In the genomic region with DNA sequence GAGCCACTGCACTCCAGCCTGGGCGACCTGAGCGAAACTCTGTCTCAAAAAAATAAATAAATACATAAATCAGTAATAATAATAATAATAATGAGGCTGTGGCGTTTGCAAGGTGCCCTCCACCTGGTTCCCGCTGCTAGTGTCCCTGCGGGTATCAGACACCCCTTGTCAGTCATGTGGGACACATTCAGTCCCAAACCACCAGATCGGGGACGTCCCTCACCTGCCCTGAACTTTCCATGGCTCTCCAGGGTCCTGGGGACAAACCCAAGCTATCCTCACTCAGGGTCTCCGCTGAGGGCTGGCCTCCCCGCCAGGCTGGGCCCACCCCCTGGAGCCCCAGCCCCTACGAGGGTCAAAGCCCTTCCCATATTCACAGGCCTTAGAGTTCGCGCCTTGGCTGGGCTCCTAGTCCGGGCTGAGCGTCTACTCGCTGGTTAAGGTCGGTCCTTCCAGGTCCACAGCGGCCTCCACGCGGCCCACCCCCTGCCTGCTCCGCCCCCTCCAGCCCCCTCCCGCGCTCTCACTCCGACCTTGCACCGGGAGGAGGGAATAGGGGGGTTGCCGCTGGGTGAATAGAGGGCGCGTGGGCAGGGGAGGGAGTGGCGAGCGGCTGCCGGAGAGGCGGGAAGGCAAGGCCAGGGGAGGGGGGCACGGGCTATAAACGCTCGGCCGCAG, we compare ENCODE assay signal across 9 cellular contexts. TPM values are rescaled to one million over a fixed set of nuclear protein-coding genes. Genes with fewer than 3 reads are reported as not detected.
DNase-seq lines count a peak whose midpoint lies in the region; ATAC-seq, FAIRE-seq and TF ChIP-seq lines count a peak whose summit lies in the region.
"Had no signal": no experiment of that assay in that cellular context is flagged by ENCODE, and none has a peak within 500 bp of the region (broad histone marks: within the 10 kb centered on the region; RNA-seq: fewer than 3 reads in every experiment).

No MANE protein-coding gene starts in this region.

- no peak for TF ChIP-seq RAD21 in HepG2 (CRISPR knock-in tag; IDR thresholded peaks at IDR 0.05)

- peaks cover 6% of the 10 kb centered on the region for H3K79me2 ChIP-seq in HepG2 (ENCODE audit: insufficient read depth, low read length)

- peak overlapping the region; percentile 52 to 96 (median 57) for H3K4me3 ChIP-seq in HepG2 (replicated peaks in 1 of 3; ENCODE audit: insufficient read depth in 1 of 3, low read depth in 2 of 3, low read length in 3 of 3)
- H3K4me3 ChIP-seq in right lobe of liver, result peak overlapping the region in 1 of 3 donors; percentile 7
- peak overlapping the region; percentile 23 for H3K4me3 ChIP-seq in mononuclear cell (ENCODE audit: low read length)
- H3K4me3 ChIP-seq in vagina, result peak overlapping the region; percentile 31 to 46

- H3K27me3 Mint-ChIP-seq in activated T-cell treated with anti-CD3 and anti-CD28 coated beads, Interleukin-2, amount 50 U/mL, for 24 hours, result peaks cover 2% of the 10 kb centered on the region

- H3K4me1 ChIP-seq in HepG2 (ENCODE audit: insufficient read depth, low read length) (peaks cover 21% of the 10 kb centered on the region), right lobe of liver (peaks cover 0 to 21% (median 0%) of the 10 kb centered on the region in 4 donors), mononuclear cell (ENCODE audit: insufficient read depth, low read length) (peaks cover 61% of the 10 kb centered on the region), vagina (peaks cover 41% of the 10 kb centered on the region)

- H3K36me3 ChIP-seq in HepG2 (replicated peaks in 1 of 2; ENCODE audit: control insufficient read depth in 1 of 2, insufficient read depth in 2 of 2, low read length in 2 of 2) (no peaks in the 10 kb centered on the region), right lobe of liver (no peaks in the 10 kb centered on the region), vagina (no peaks in the 10 kb centered on the region)

- peak overlapping the region; percentile 92 for H3K4me2 ChIP-seq in HepG2 (ENCODE audit: low read depth, low read length)

- intact Hi-C loops in HepG2 (cut with micrococcal nuclease; ENCODE audit: unreplicated experiment) (loop anchor here (2.0 to 5.0 kb wide), 2 partner anchors 54 to 149 kb away; no protein-coding TSS in a partner anchor), right lobe of liver (cut with DNase I) (loop anchor here (5.0 kb wide), 3 partner anchors 49 to 149 kb away; no protein-coding TSS in a partner anchor), vagina (cut with DNase I) (no loop called here)

- TF ChIP-seq CTCF in HepG2 (CRISPR knock-in tag; IDR thresholded peaks at IDR 0.05), result no peak
- no peak for TF ChIP-seq CTCF in right lobe of liver (IDR thresholded peaks at IDR 0.05)
- TF ChIP-seq CTCF in vagina (IDR thresholded peaks at IDR 0.05), result no peak

- no peak for FAIRE-seq in HepG2 (lab: Jason Lieb, UNC)
- FAIRE-seq: G401.6 had no signal

- H3K27ac ChIP-seq in HepG2 (ENCODE audit: extremely low read length, insufficient read depth, low read length) (peak overlapping the region; percentile 71), right lobe of liver (no peak overlapping the region), vagina (no peak overlapping the region)

- H3K4me3 Mint-ChIP-seq in activated T-cell treated with anti-CD3 and anti-CD28 coated beads, Interleukin-2, amount 50 U/mL, for 24 hours, result peak overlapping the region; percentile 39

- no peak overlapping the region for H3K27ac Mint-ChIP-seq in activated T-cell treated with anti-CD3 and anti-CD28 coated beads, Interleukin-2, amount 50 U/mL, for 24 hours

- H3K27me3 ChIP-seq in HepG2 (ENCODE audit: control insufficient read depth in 1 of 2, insufficient read depth in 2 of 2, low read length in 2 of 2), result no peaks in the 10 kb centered on the region; a peak in 1 of 5 replicates
- H3K27me3 ChIP-seq in right lobe of liver, result peaks cover 10 to 41% of the 10 kb centered on the region in 2 donors
- peaks cover 34% of the 10 kb centered on the region for H3K27me3 ChIP-seq in mononuclear cell (ENCODE audit: insufficient read depth, low read length)
- H3K27me3 ChIP-seq in vagina, result peaks cover 25% of the 10 kb centered on the region

- POLR2A ChIA-PET in HepG2 (lab: Yijun Ruan, JAX), result interaction anchor here (1.2 kb wide), 1 partner anchor 24 kb away, joined by 4 read pairs; a partner anchor contains a TSS

- H4K20me1 ChIP-seq in HepG2 (ENCODE audit: insufficient read depth, low read length), result no peaks in the 10 kb centered on the region

- WGBS in HepG2 (ENCODE audit: low lambda C conversion rate), result 8% methylated on average over 18 of the region's 35 CpGs
- WGBS in right lobe of liver (ENCODE audit: insufficient coverage, low coverage, low lambda C conversion rate, missing lambda C conversion rate), result 27% methylated on average over 7 of the region's 35 CpGs

- H3K9me3 Mint-ChIP-seq in activated T-cell treated with anti-CD3 and anti-CD28 coated beads, Interleukin-2, amount 50 U/mL, for 24 hours, result no peaks in the 10 kb centered on the region

- TF ChIP-seq POLR2A in HepG2 (IDR thresholded peaks at IDR 0.05; ENCODE audit: insufficient read depth in 1 of 2, low read depth in 2 of 2, low read length in 2 of 2), result no peak; a peak in 1 of 4 replicates
- no peak for TF ChIP-seq POLR2A in right lobe of liver (IDR thresholded peaks at IDR 0.05)
- TF ChIP-seq POLR2A in vagina (IDR thresholded peaks at IDR 0.05), result no peak

- DNase-seq in HepG2 (ENCODE audit: low spot score) (peak; percentile 56), right lobe of liver (no peak), vagina (ENCODE audit: extremely low spot score in 2 of 2) (no peak), NCI-H446 treated with DMSO at 0.1 percent for 48 hours (lab: John Stamatoyannopoulos, UW) (no peak)
- peak; percentile 64 for DNase-seq in activated T-cell treated with anti-CD3 and anti-CD28 coated beads, Interleukin-2, amount 50 U/mL, for 24 hours

- in situ Hi-C loops in HepG2 (cut with HindIII; ENCODE audit: extremely low pct_ligation_motif_present, low pct_unique_long_range_greater_than_20kb), result loop anchor here (5.0 kb wide), 1 partner anchor 54 kb away; no protein-coding TSS in a partner anchor

- CTCF ChIA-PET in HepG2 (lab: Yijun Ruan, JAX; ENCODE audit: low intra/inter-chr PET ratio, low total read pairs), result interaction anchor here (1.1 to 2.4 kb wide), 3 partner anchors 53 to 146 kb away, joined by 3 to 14 read pairs (median 11); no protein-coding TSS in a partner anchor

- peaks cover 18% of the 10 kb centered on the region for H3K4me1 Mint-ChIP-seq in activated T-cell treated with anti-CD3 and anti-CD28 coated beads, Interleukin-2, amount 50 U/mL, for 24 hours (ENCODE audit: low read depth)

- H3K9me3 ChIP-seq in HepG2 (ENCODE audit: low read length), result no peaks in the 10 kb centered on the region
- H3K9me3 ChIP-seq in right lobe of liver, result no peaks in the 10 kb centered on the region
- no peaks in the 10 kb centered on the region for H3K9me3 ChIP-seq in mononuclear cell (ENCODE audit: low read depth, low read length)
- H3K9me3 ChIP-seq in vagina, result no peaks in the 10 kb centered on the region

- no TSS peak for BruUV-seq in HepG2 (replicated peaks; lab: Mats Ljungman, UMichigan)

- TF ChIP-seq EP300 in HepG2 (IDR thresholded peaks at IDR 0.05; ENCODE audit: low read depth in 2 of 2, low read length in 2 of 2), result no peak; a peak in 1 of 4 replicates
- TF ChIP-seq EP300 in HepG2 (CRISPR knock-in tag; IDR thresholded peaks at IDR 0.05; ENCODE audit: borderline replicate concordance), result no peak

- ATAC-seq in HepG2 (peak; percentile 66), right lobe of liver (no peak), HG03196 (IDR thresholded peaks at IDR 0.05; ENCODE audit: unreplicated experiment) (no peak), GM19324 (IDR thresholded peaks at IDR 0.05; ENCODE audit: low FRiP score, unreplicated experiment) (no peak)

- H3K9ac ChIP-seq in HepG2 (ENCODE audit: insufficient read depth, low read depth, low read length), result peak overlapping the region; percentile 73

- no peak overlapping the region for H2AFZ ChIP-seq in HepG2 (ENCODE audit: low read length)

- no peaks in the 10 kb centered on the region for H3K36me3 Mint-ChIP-seq in activated T-cell treated with anti-CD3 and anti-CD28 coated beads, Interleukin-2, amount 50 U/mL, for 24 hours (ENCODE audit: low read depth)

RNA-seq across cellular contexts. Expression of a gene that starts 0.3 kb away (rescaled TPM):
- 3.9 and 10.2 TPM in 2 replicates for total RNA-seq in HepG2 (2016; rRNA removed; fragmentation: Illumina TruSeq; extraction: Trizol)
- 4.7 and 5.1 TPM in 2 replicates for total RNA-seq in HepG2 (2016; cell fraction: cytosol; rRNA removed; fragmentation: Illumina TruSeq; extraction: Trizol; ENCODE audit: low read depth)
- total RNA-seq in HepG2 (2016; cell fraction: insoluble cytoplasmic fraction; rRNA removed; fragmentation: Illumina TruSeq; extraction: Trizol), result 3.2 and 9.6 TPM in 2 replicates
- 7.1 and 8.6 TPM in 2 replicates for total RNA-seq in HepG2 (2016; cell fraction: membrane; rRNA removed; fragmentation: Illumina TruSeq; extraction: Trizol)
- 8.2 and 8.4 TPM in 2 replicates for total RNA-seq in HepG2 (2016; cell fraction: nucleus; rRNA removed; fragmentation: Illumina TruSeq; extraction: Trizol)
- 1.1 and 1.5 TPM in 2 replicates for polyA plus RNA-seq in HepG2 (2011; rRNA removed)
- 1.6 and 3.0 TPM in 2 replicates for polyA plus RNA-seq in HepG2 (2011; cell fraction: cytosol; rRNA removed)
- 10.4 and 11.9 TPM in 2 replicates for polyA plus RNA-seq in HepG2 (2011; cell fraction: nucleus; rRNA removed)
- polyA plus RNA-seq in HepG2 (2012), result 2.8 and 4.0 TPM in 2 replicates
- 3.6 and 4.4 TPM in 2 replicates for polyA plus RNA-seq in HepG2 (2016; cell fraction: cytosol; fragmentation: Illumina TruSeq; extraction: Trizol; ENCODE audit: low read depth)
- polyA plus RNA-seq in HepG2 (2016; cell fraction: insoluble cytoplasmic fraction; fragmentation: Illumina TruSeq; extraction: Trizol; ENCODE audit: low read depth), result 4.2 and 5.9 TPM in 2 replicates
- polyA plus RNA-seq in HepG2 (2016; cell fraction: membrane; fragmentation: Illumina TruSeq; extraction: Trizol; ENCODE audit: low read depth), result 4.5 and 6.0 TPM in 2 replicates
- polyA plus RNA-seq in HepG2 (2016; cell fraction: nucleus; fragmentation: Illumina TruSeq; extraction: Trizol; ENCODE audit: insufficient read depth, low read depth), result 15.3 and 19.1 TPM in 2 replicates
- polyA minus RNA-seq in HepG2 (2011; rRNA and poly(A)+ RNA removed; ENCODE audit: low replicate concordance), result 5.9 TPM in 1 of 2 replicates, not detected in the other
- polyA minus RNA-seq in HepG2 (2011; cell fraction: cytosol; rRNA and poly(A)+ RNA removed), result 2.4 and 3.7 TPM in 2 replicates
- 0.50 and 0.77 TPM in 2 replicates for polyA minus RNA-seq in HepG2 (2011; cell fraction: nucleus; rRNA and poly(A)+ RNA removed)
- total RNA-seq in right lobe of liver, result under 1 TPM in 1 of 6 experiments, not detected in 5; 0.47 TPM
- total RNA-seq in mononuclear cell, result 0.10 TPM
- total RNA-seq in vagina, result not detected

RNA-seq across cellular contexts. Expression of a gene that starts 3.8 kb away (rescaled TPM):
- total RNA-seq in HepG2 (2016; rRNA removed; fragmentation: Illumina TruSeq; extraction: Trizol) (21.8 and 26.2 TPM in 2 replicates), right lobe of liver (10 to 100 TPM; 14.5 to 28.2 (median 20.5) TPM), mononuclear cell (134 TPM), vagina (41.3 TPM)
- total RNA-seq in HepG2 (2016; cell fraction: cytosol; rRNA removed; fragmentation: Illumina TruSeq; extraction: Trizol; ENCODE audit: low read depth), result 17.5 and 31.0 TPM in 2 replicates
- total RNA-seq in HepG2 (2016; cell fraction: insoluble cytoplasmic fraction; rRNA removed; fragmentation: Illumina TruSeq; extraction: Trizol), result 22.0 and 24.7 TPM in 2 replicates
- 29.7 and 34.2 TPM in 2 replicates for total RNA-seq in HepG2 (2016; cell fraction: membrane; rRNA removed; fragmentation: Illumina TruSeq; extraction: Trizol)
- total RNA-seq in HepG2 (2016; cell fraction: nucleus; rRNA removed; fragmentation: Illumina TruSeq; extraction: Trizol), result 16.4 and 18.7 TPM in 2 replicates
- 26.9 and 40.4 TPM in 2 replicates for polyA plus RNA-seq in HepG2 (2011; rRNA removed)
- polyA plus RNA-seq in HepG2 (2011; cell fraction: cytosol; rRNA removed), result 30.7 and 39.0 TPM in 2 replicates
- polyA plus RNA-seq in HepG2 (2011; cell fraction: nucleus; rRNA removed), result 57.8 and 68.0 TPM in 2 replicates
- 22.6 and 31.3 TPM in 2 replicates for polyA plus RNA-seq in HepG2 (2012)
- polyA plus RNA-seq in HepG2 (2016; cell fraction: cytosol; fragmentation: Illumina TruSeq; extraction: Trizol; ENCODE audit: low read depth), result 24.5 and 25.3 TPM in 2 replicates
- 39.3 and 43.4 TPM in 2 replicates for polyA plus RNA-seq in HepG2 (2016; cell fraction: insoluble cytoplasmic fraction; fragmentation: Illumina TruSeq; extraction: Trizol; ENCODE audit: low read depth)
- 44.4 and 45.0 TPM in 2 replicates for polyA plus RNA-seq in HepG2 (2016; cell fraction: membrane; fragmentation: Illumina TruSeq; extraction: Trizol; ENCODE audit: low read depth)
- polyA plus RNA-seq in HepG2 (2016; cell fraction: nucleus; fragmentation: Illumina TruSeq; extraction: Trizol; ENCODE audit: insufficient read depth, low read depth), result 58.7 and 76.5 TPM in 2 replicates
- 15.6 and 40.4 TPM in 2 replicates for polyA minus RNA-seq in HepG2 (2011; rRNA and poly(A)+ RNA removed; ENCODE audit: low replicate concordance)
- 11.7 and 15.6 TPM in 2 replicates for polyA minus RNA-seq in HepG2 (2011; cell fraction: cytosol; rRNA and poly(A)+ RNA removed)
- polyA minus RNA-seq in HepG2 (2011; cell fraction: nucleus; rRNA and poly(A)+ RNA removed), result 8.1 and 9.8 TPM in 2 replicates

RNA-seq across cellular contexts. Expression of a gene that starts 9.1 kb away (rescaled TPM):
- total RNA-seq in HepG2 (2016; rRNA removed; fragmentation: Illumina TruSeq; extraction: Trizol) (53.8 and 71.3 TPM in 2 replicates), right lobe of liver (1 to 10 TPM in 5 of 6 experiments, under 1 TPM in 1; 0.74 to 5.3 (median 1.9) TPM), mononuclear cell (8.0 TPM), vagina (10.3 TPM)
- 26.5 and 31.5 TPM in 2 replicates for total RNA-seq in HepG2 (2016; cell fraction: cytosol; rRNA removed; fragmentation: Illumina TruSeq; extraction: Trizol; ENCODE audit: low read depth)
- total RNA-seq in HepG2 (2016; cell fraction: insoluble cytoplasmic fraction; rRNA removed; fragmentation: Illumina TruSeq; extraction: Trizol), result 41.5 and 68.9 TPM in 2 replicates
- 56.8 and 62.2 TPM in 2 replicates for total RNA-seq in HepG2 (2016; cell fraction: membrane; rRNA removed; fragmentation: Illumina TruSeq; extraction: Trizol)
- total RNA-seq in HepG2 (2016; cell fraction: nucleus; rRNA removed; fragmentation: Illumina TruSeq; extraction: Trizol), result 35.6 and 47.1 TPM in 2 replicates
- 77.9 and 102 TPM in 2 replicates for polyA plus RNA-seq in HepG2 (2011; rRNA removed)
- 44.7 and 68.0 TPM in 2 replicates for polyA plus RNA-seq in HepG2 (2011; cell fraction: cytosol; rRNA removed)
- 150 and 160 TPM in 2 replicates for polyA plus RNA-seq in HepG2 (2011; cell fraction: nucleus; rRNA removed)
- polyA plus RNA-seq in HepG2 (2012), result 78.6 and 99.3 TPM in 2 replicates
- polyA plus RNA-seq in HepG2 (2016; cell fraction: cytosol; fragmentation: Illumina TruSeq; extraction: Trizol; ENCODE audit: low read depth), result 31.0 and 31.3 TPM in 2 replicates
- polyA plus RNA-seq in HepG2 (2016; cell fraction: insoluble cytoplasmic fraction; fragmentation: Illumina TruSeq; extraction: Trizol; ENCODE audit: low read depth), result 58.1 and 70.4 TPM in 2 replicates
- 47.1 and 58.2 TPM in 2 replicates for polyA plus RNA-seq in HepG2 (2016; cell fraction: membrane; fragmentation: Illumina TruSeq; extraction: Trizol; ENCODE audit: low read depth)
- 76.0 and 89.6 TPM in 2 replicates for polyA plus RNA-seq in HepG2 (2016; cell fraction: nucleus; fragmentation: Illumina TruSeq; extraction: Trizol; ENCODE audit: insufficient read depth, low read depth)
- 15.5 and 299 TPM in 2 replicates for polyA minus RNA-seq in HepG2 (2011; rRNA and poly(A)+ RNA removed; ENCODE audit: low replicate concordance)
- polyA minus RNA-seq in HepG2 (2011; cell fraction: cytosol; rRNA and poly(A)+ RNA removed), result 163 and 199 TPM in 2 replicates
- polyA minus RNA-seq in HepG2 (2011; cell fraction: nucleus; rRNA and poly(A)+ RNA removed), result 48.5 and 77.1 TPM in 2 replicates

RNA-seq across cellular contexts. Expression of a gene that starts 23.5 kb away (rescaled TPM):
- total RNA-seq in HepG2 (2016; rRNA removed; fragmentation: Illumina TruSeq; extraction: Trizol) (under 0.01 TPM in 1 of 2 replicates, not detected in the other), right lobe of liver (not detected), mononuclear cell (not detected), vagina (not detected)
- under 0.01 TPM in 2 replicates for total RNA-seq in HepG2 (2016; cell fraction: cytosol; rRNA removed; fragmentation: Illumina TruSeq; extraction: Trizol; ENCODE audit: low read depth)
- total RNA-seq in HepG2 (2016; cell fraction: insoluble cytoplasmic fraction; rRNA removed; fragmentation: Illumina TruSeq; extraction: Trizol), result under 0.01 TPM in 1 of 2 replicates, not detected in the other
- under 0.01 TPM in 1 of 2 replicates, not detected in the other for total RNA-seq in HepG2 (2016; cell fraction: membrane; rRNA removed; fragmentation: Illumina TruSeq; extraction: Trizol)
- total RNA-seq in HepG2 (2016; cell fraction: nucleus; rRNA removed; fragmentation: Illumina TruSeq; extraction: Trizol), result not detected in 2 replicates
- polyA plus RNA-seq in HepG2 (2011; rRNA removed), result not detected in 2 replicates
- not detected in 2 replicates for polyA plus RNA-seq in HepG2 (2011; cell fraction: cytosol; rRNA removed)
- polyA plus RNA-seq in HepG2 (2011; cell fraction: nucleus; rRNA removed), result not detected in 2 replicates
- polyA plus RNA-seq in HepG2 (2012), result not detected in 2 replicates
- not detected in 2 replicates for polyA plus RNA-seq in HepG2 (2016; cell fraction: cytosol; fragmentation: Illumina TruSeq; extraction: Trizol; ENCODE audit: low read depth)
- polyA plus RNA-seq in HepG2 (2016; cell fraction: insoluble cytoplasmic fraction; fragmentation: Illumina TruSeq; extraction: Trizol; ENCODE audit: low read depth), result not detected in 2 replicates
- polyA plus RNA-seq in HepG2 (2016; cell fraction: membrane; fragmentation: Illumina TruSeq; extraction: Trizol; ENCODE audit: low read depth), result not detected in 2 replicates
- not detected in 2 replicates for polyA plus RNA-seq in HepG2 (2016; cell fraction: nucleus; fragmentation: Illumina TruSeq; extraction: Trizol; ENCODE audit: insufficient read depth, low read depth)
- under 0.01 TPM in 1 of 2 replicates, not detected in the other for polyA minus RNA-seq in HepG2 (2011; rRNA and poly(A)+ RNA removed; ENCODE audit: low replicate concordance)
- polyA minus RNA-seq in HepG2 (2011; cell fraction: cytosol; rRNA and poly(A)+ RNA removed), result under 0.01 TPM in 1 of 2 replicates, not detected in the other
- polyA minus RNA-seq in HepG2 (2011; cell fraction: nucleus; rRNA and poly(A)+ RNA removed), result not detected in 2 replicates

RNA-seq across cellular contexts. Expression of a gene that starts 23.8 kb away (rescaled TPM):
- total RNA-seq in HepG2 (2016; rRNA removed; fragmentation: Illumina TruSeq; extraction: Trizol) (14.8 and 18.4 TPM in 2 replicates), right lobe of liver (10 to 100 TPM; 32.0 to 35.7 (median 33.3) TPM), mononuclear cell (15.2 TPM), vagina (46.9 TPM)
- total RNA-seq in HepG2 (2016; cell fraction: cytosol; rRNA removed; fragmentation: Illumina TruSeq; extraction: Trizol; ENCODE audit: low read depth), result 6.4 and 6.7 TPM in 2 replicates
- 14.0 and 16.4 TPM in 2 replicates for total RNA-seq in HepG2 (2016; cell fraction: insoluble cytoplasmic fraction; rRNA removed; fragmentation: Illumina TruSeq; extraction: Trizol)
- total RNA-seq in HepG2 (2016; cell fraction: membrane; rRNA removed; fragmentation: Illumina TruSeq; extraction: Trizol), result 12.3 and 14.3 TPM in 2 replicates
- 11.3 and 13.2 TPM in 2 replicates for total RNA-seq in HepG2 (2016; cell fraction: nucleus; rRNA removed; fragmentation: Illumina TruSeq; extraction: Trizol)
- polyA plus RNA-seq in HepG2 (2011; rRNA removed), result 13.3 and 16.9 TPM in 2 replicates
- 17.9 and 30.0 TPM in 2 replicates for polyA plus RNA-seq in HepG2 (2011; cell fraction: cytosol; rRNA removed)
- 45.6 and 56.5 TPM in 2 replicates for polyA plus RNA-seq in HepG2 (2011; cell fraction: nucleus; rRNA removed)
- 19.2 and 24.7 TPM in 2 replicates for polyA plus RNA-seq in HepG2 (2012)
- 7.2 and 8.1 TPM in 2 replicates for polyA plus RNA-seq in HepG2 (2016; cell fraction: cytosol; fragmentation: Illumina TruSeq; extraction: Trizol; ENCODE audit: low read depth)
- 21.8 and 29.1 TPM in 2 replicates for polyA plus RNA-seq in HepG2 (2016; cell fraction: insoluble cytoplasmic fraction; fragmentation: Illumina TruSeq; extraction: Trizol; ENCODE audit: low read depth)
- polyA plus RNA-seq in HepG2 (2016; cell fraction: membrane; fragmentation: Illumina TruSeq; extraction: Trizol; ENCODE audit: low read depth), result 15.5 and 16.0 TPM in 2 replicates
- 24.9 and 32.1 TPM in 2 replicates for polyA plus RNA-seq in HepG2 (2016; cell fraction: nucleus; fragmentation: Illumina TruSeq; extraction: Trizol; ENCODE audit: insufficient read depth, low read depth)
- 17.7 and 77.2 TPM in 2 replicates for polyA minus RNA-seq in HepG2 (2011; rRNA and poly(A)+ RNA removed; ENCODE audit: low replicate concordance)
- polyA minus RNA-seq in HepG2 (2011; cell fraction: cytosol; rRNA and poly(A)+ RNA removed), result 45.1 and 51.0 TPM in 2 replicates
- polyA minus RNA-seq in HepG2 (2011; cell fraction: nucleus; rRNA and poly(A)+ RNA removed), result 14.5 and 15.0 TPM in 2 replicates

Comparison
In these comparisons a context has a peak if more than half of its experiments do, and no peak if none do; other contexts are left out.
1. DNase-seq: peak in HepG2 (single experiment) and activated T-cell treated with anti-CD3 and anti-CD28 coated beads, Interleukin-2, amount 50 U/mL, for 24 hours (single experiment); none in right lobe of liver (0 of 3), vagina (0 of 2) and NCI-H446 treated with DMSO at 0.1 percent for 48 hours (single experiment).